1 cellular context compared by ENCODE assay signal in genomic region chr10:49174926-49175500, GRCh38.
TF ChIP-seq lines count a peak whose summit lies in the region.

No MANE protein-coding gene starts in this region.

TF ChIP-seq in IMR-90, 13 proteins besides CTCF, POLR2A, EP300 and RAD21:
- no peak for TF ChIP-seq FOS (IDR thresholded peaks at IDR 0.05; ENCODE audit: low read depth, low read length)
- no peak for TF ChIP-seq CHD1 (IDR thresholded peaks at IDR 0.05; ENCODE audit: low read depth, low read length)
- TF ChIP-seq MAZ (IDR thresholded peaks at IDR 0.05; ENCODE audit: borderline replicate concordance, low read depth, low read length) = no peak
- TF ChIP-seq CEBPB (IDR thresholded peaks at IDR 0.05; ENCODE audit: low read depth, low read length) = no peak
- no peak for TF ChIP-seq USF2 (IDR thresholded peaks at IDR 0.05; ENCODE audit: low read depth, low read length)
- TF ChIP-seq ELK1 (IDR thresholded peaks at IDR 0.05; ENCODE audit: borderline replicate concordance, low read depth, low read length) = no peak
- TF ChIP-seq MXI1 (IDR thresholded peaks at IDR 0.05; ENCODE audit: borderline replicate concordance, low read depth, low read length) = no peak
- no peak for TF ChIP-seq RCOR1 (IDR thresholded peaks at IDR 0.05; ENCODE audit: insufficient replicate concordance, low read length)
- TF ChIP-seq MAFK (IDR thresholded peaks at IDR 0.05; ENCODE audit: low read depth, low read length) = no peak
- TF ChIP-seq RFX5 (IDR thresholded peaks at IDR 0.05; ENCODE audit: low read depth, low read length) = no peak
- TF ChIP-seq NFE2L2 (IDR thresholded peaks at IDR 0.05; ENCODE audit: low read depth, low read length) = no peak
- TF ChIP-seq BHLHE40 (IDR thresholded peaks at IDR 0.05; ENCODE audit: low read depth, low read length) = no peak
- no peak for TF ChIP-seq SMC3 (IDR thresholded peaks at IDR 0.05; ENCODE audit: low read depth, low read length)
